ENCODE assay signal across 10 cellular contexts in genomic region chr16:3999479-3999868, GRCh38.
DNase-seq lines count a peak whose midpoint lies in the region; ATAC-seq and TF ChIP-seq lines count a peak whose summit lies in the region.
"Had no signal": no experiment of that assay in that cellular context is flagged by ENCODE, and none has a peak within 500 bp of the region (broad histone marks: within the 10 kb centered on the region; RNA-seq: fewer than 3 reads in every experiment).

No MANE protein-coding gene starts in this region.

- TF ChIP-seq CTCF in AG10803 (conservative IDR thresholded peaks at IDR 0.05; ENCODE audit: low read length) (no peak), neural progenitor cell (IDR thresholded peaks at IDR 0.05) (no peak)

- H3K4me3 ChIP-seq in AG10803 (ENCODE audit: low read length): peak overlapping the region; percentile 30
- no peak overlapping the region for H3K4me3 ChIP-seq in neural progenitor cell

- H3F3A ChIP-seq in neural progenitor cell (ENCODE audit: low read depth): peaks cover 4% of the 10 kb centered on the region

- no peaks in the 10 kb centered on the region for H3K9me3 ChIP-seq in neural progenitor cell (ENCODE audit: low read depth)

- H3K4me1 ChIP-seq in neural progenitor cell: peaks cover 23% of the 10 kb centered on the region

- no peaks in the 10 kb centered on the region for H3K36me3 Mint-ChIP-seq in neural progenitor cell

- H3K9ac ChIP-seq in neural progenitor cell: no peak overlapping the region

- DNase-seq in AG10803 (ENCODE audit: low read depth) (peak; percentile 82), NCI-H2171 treated with DMSO at 0.1 percent for 48 hours (lab: John Stamatoyannopoulos, UW) (peak; percentile 76), fibroblast of peridontal ligament (ENCODE audit: extremely low read depth) (peak; percentile 83), neural progenitor cell (ENCODE audit: low spot score) (peak; percentile 55), NCI-H2029 (lab: John Stamatoyannopoulos, UW) (no peak)
- DNase-seq in activated naive CD4-positive, alpha-beta T cell (lab: John Stamatoyannopoulos, UW): no peak
- DNase-seq: activated T-cell treated with anti-CD3 and anti-CD28 coated beads, Interleukin-2, amount 50 U/mL, for 24 hours; DND-41 had no signal

- H3K4me3 Mint-ChIP-seq in neural progenitor cell: no peak overlapping the region
- H3K4me3 Mint-ChIP-seq: activated T-cell treated with anti-CD3 and anti-CD28 coated beads, Interleukin-2, amount 50 U/mL, for 24 hours had no signal

- H3K9me3 Mint-ChIP-seq in neural progenitor cell: no peaks in the 10 kb centered on the region
- H3K9me3 Mint-ChIP-seq: activated T-cell treated with anti-CD3 and anti-CD28 coated beads, Interleukin-2, amount 50 U/mL, for 24 hours had no signal

- H3K27ac ChIP-seq in neural progenitor cell: no peak overlapping the region

- no peaks in the 10 kb centered on the region for H3K27me3 ChIP-seq in neural progenitor cell

- no peaks in the 10 kb centered on the region for H4K20me1 ChIP-seq in neural progenitor cell (ENCODE audit: low read depth)

- no peaks in the 10 kb centered on the region for H3K36me3 ChIP-seq in neural progenitor cell

- ATAC-seq in HG03469 (IDR thresholded peaks at IDR 0.05; ENCODE audit: unreplicated experiment) (no peak), GM21447 (IDR thresholded peaks at IDR 0.05; ENCODE audit: unreplicated experiment) (no peak)

- H3K79me2 ChIP-seq in neural progenitor cell (ENCODE audit: low read depth): no peaks in the 10 kb centered on the region

- H3K27ac Mint-ChIP-seq in neural progenitor cell: peak overlapping the region; percentile 81
- H3K27ac Mint-ChIP-seq: activated T-cell treated with anti-CD3 and anti-CD28 coated beads, Interleukin-2, amount 50 U/mL, for 24 hours had no signal

- peaks cover 4% of the 10 kb centered on the region for H3K27me3 Mint-ChIP-seq in neural progenitor cell (ENCODE audit: insufficient read depth, low read depth)
- H3K27me3 Mint-ChIP-seq: activated T-cell treated with anti-CD3 and anti-CD28 coated beads, Interleukin-2, amount 50 U/mL, for 24 hours had no signal

- H3K4me1 Mint-ChIP-seq in neural progenitor cell: peaks cover 29% of the 10 kb centered on the region

- no peak overlapping the region for H2AFZ ChIP-seq in neural progenitor cell (replicated peaks)

- no peak overlapping the region for H3K4me2 ChIP-seq in neural progenitor cell

Comparison
In these comparisons a context has a peak if more than half of its experiments do, and no peak if none do; other contexts are left out.
1. DNase-seq: peak in AG10803 (single experiment), NCI-H2171 treated with DMSO at 0.1 percent for 48 hours (single experiment), fibroblast of peridontal ligament (single experiment) and neural progenitor cell (single experiment); none in activated naive CD4-positive, alpha-beta T cell (0 of 4) and NCI-H2029 (single experiment).